Comparison of ENCODE assay signal across 13 cellular contexts in genomic region chr11:7579226-7579825, GRCh38.
A peak's percentile ranks its signal among the peaks of the same experiment; 100 is the strongest.
DNase-seq lines count a peak whose midpoint lies in the region; ATAC-seq and TF ChIP-seq lines count a peak whose summit lies in the region.
"Had no signal": no experiment of that assay in that cellular context is flagged by ENCODE, and none has a peak within 500 bp of the region (broad histone marks: within the 10 kb centered on the region; RNA-seq: fewer than 3 reads in every experiment).

No MANE protein-coding gene starts in this region.

- no peaks in the 10 kb centered on the region for H3K27me3 ChIP-seq in MM.1S (replicated peaks; ENCODE audit: insufficient read depth, low read length)
- H3K27me3 ChIP-seq in esophagus muscularis mucosa = peaks cover 0 to 28% (median 0%) of the 10 kb centered on the region in 4 donors
- no peaks in the 10 kb centered on the region for H3K27me3 ChIP-seq in trophoblast cell (ENCODE audit: insufficient read depth, low read length)

- TF ChIP-seq POLR2A in esophagus muscularis mucosa (IDR thresholded peaks at IDR 0.05; ENCODE audit: low read depth) = no peak
- TF ChIP-seq POLR2A in GM18505 (IDR thresholded peaks at IDR 0.05; ENCODE audit: borderline replicate concordance, extremely low read depth, insufficient read depth, insufficient read length) = no peak

- H3K23ac ChIP-seq in trophoblast cell (ENCODE audit: low read length) = no peak overlapping the region

- no peak overlapping the region for H3K18ac ChIP-seq in trophoblast cell (ENCODE audit: low read length)

- H3K79me1 ChIP-seq in trophoblast cell (ENCODE audit: low read length) = peaks cover 41% of the 10 kb centered on the region

- H4K91ac ChIP-seq in trophoblast cell (ENCODE audit: low read depth, low read length) = peak overlapping the region; percentile 77

- no peak overlapping the region for H4K8ac ChIP-seq in trophoblast cell (ENCODE audit: low read depth, low read length)

- H3K4me2 ChIP-seq in MM.1S (ENCODE audit: low read depth, low read length) (peak overlapping the region; percentile 65), trophoblast cell (ENCODE audit: low read length) (no peak overlapping the region)

- H3K4me1 ChIP-seq in MM.1S (ENCODE audit: low read length) (peaks cover 29% of the 10 kb centered on the region), esophagus muscularis mucosa (peaks cover 57 to 69% (median 66%) of the 10 kb centered on the region in 4 donors), trophoblast cell (ENCODE audit: control insufficient read depth in 1 of 2, insufficient read depth in 2 of 2, low read length in 2 of 2) (peaks cover 45 to 54% of the 10 kb centered on the region in 2 experiments)

- H3F3A ChIP-seq in MM.1S (ENCODE audit: insufficient read depth, low read length) = peaks cover 13% of the 10 kb centered on the region

- DNase-seq in AG08395 (ENCODE audit: low spot score) (peak; percentile 54), MM.1S (no peak), esophagus muscularis mucosa (ENCODE audit: extremely low spot score) (no peak), trophoblast cell (peak; percentile 77 to 83)
- DNase-seq in stimulated activated CD4-positive, alpha-beta T cell treated with anti-CD3 and anti-CD28 coated beads, Interleukin-4, amount 100 ng/mL, for 1 hour = no peak
- DNase-seq: AML-193; central memory CD4-positive, alpha-beta T cell; hypothalamus; NCI-H446; T-helper 2 cell had no signal

- H3K14ac ChIP-seq in trophoblast cell (ENCODE audit: low read length) = no peak overlapping the region

- H4K12ac ChIP-seq in trophoblast cell (ENCODE audit: low read depth, low read length) = no peak overlapping the region

- no peaks in the 10 kb centered on the region for H3K9me2 ChIP-seq in MM.1S (replicated peaks; ENCODE audit: insufficient read depth, low read length)

- peak overlapping the region; percentile 13 for H3K4ac ChIP-seq in trophoblast cell (ENCODE audit: low read depth, low read length)

- H3K27ac ChIP-seq in MM.1S (ENCODE audit: low read length) (no peak overlapping the region), esophagus muscularis mucosa (replicated peaks in 1 of 4) (peak overlapping the region; percentile 67 to 83 (median 77)), trophoblast cell (ENCODE audit: low read depth, low read length) (peak overlapping the region; percentile 98)

- H4K20me1 ChIP-seq in MM.1S (ENCODE audit: insufficient read depth, low read length) = no peaks in the 10 kb centered on the region

- no peak overlapping the region for H2BK12ac ChIP-seq in trophoblast cell (ENCODE audit: low read length)

- no peak overlapping the region for H3K4me3 ChIP-seq in MM.1S (ENCODE audit: low read length)
- no peak overlapping the region for H3K4me3 ChIP-seq in esophagus muscularis mucosa
- H3K4me3 ChIP-seq in trophoblast cell (ENCODE audit: low read depth, low read length) = no peak overlapping the region

- 30% methylated on average over 1 of the region's 1 CpG for WGBS in esophagus muscularis mucosa
- WGBS in trophoblast cell (ENCODE audit: extremely low coverage, insufficient coverage, insufficient read length) = no CpG with 5 or more reads among the region's 1 CpG

- H3K9me3 ChIP-seq in MM.1S (replicated peaks; ENCODE audit: insufficient read depth, low read length) (no peaks in the 10 kb centered on the region), esophagus muscularis mucosa (no peaks in the 10 kb centered on the region), trophoblast cell (ENCODE audit: insufficient read depth, low read depth, low read length) (no peaks in the 10 kb centered on the region)

- TF ChIP-seq CTCF in MM.1S (IDR thresholded peaks at IDR 0.05; ENCODE audit: low read length) (no peak), esophagus muscularis mucosa (IDR thresholded peaks at IDR 0.05) (no peak)

- no peak for TF ChIP-seq EP300 in esophagus muscularis mucosa (IDR thresholded peaks at IDR 0.05)

- ATAC-seq in GM18505 (IDR thresholded peaks at IDR 0.05; ENCODE audit: unreplicated experiment) (no peak), HG03108 (IDR thresholded peaks at IDR 0.05; ENCODE audit: unreplicated experiment) (no peak), GM21529 (IDR thresholded peaks at IDR 0.05; ENCODE audit: unreplicated experiment) (no peak)

- intact Hi-C loops in esophagus muscularis mucosa (cut with DNase I) = no loop called here

- H3K36me3 ChIP-seq in MM.1S (replicated peaks; ENCODE audit: insufficient read depth, low read length) (no peaks in the 10 kb centered on the region), esophagus muscularis mucosa (no peaks in the 10 kb centered on the region), trophoblast cell (ENCODE audit: control insufficient read depth in 1 of 2, insufficient read depth in 2 of 2, low read length in 2 of 2) (no peaks in the 10 kb centered on the region)

- 0 out of 2 replicates have a peak, but pooled peaks cover 9% of the 10 kb centered on the region for H3K79me2 ChIP-seq in MM.1S (ENCODE audit: low read length)
- H3K79me2 ChIP-seq in trophoblast cell (ENCODE audit: control insufficient read depth, insufficient read depth, low read length, poor library complexity) = peaks cover 17% of the 10 kb centered on the region

- no peak overlapping the region for H3K9ac ChIP-seq in MM.1S (ENCODE audit: low read length)
- H3K9ac ChIP-seq in trophoblast cell (ENCODE audit: low read length) = no peak overlapping the region

- no peak overlapping the region for H2AK5ac ChIP-seq in trophoblast cell (ENCODE audit: low read length)

- peak overlapping the region; percentile 70 for H2BK120ac ChIP-seq in trophoblast cell (ENCODE audit: insufficient read depth, low read length, poor library complexity)

- H2AFZ ChIP-seq in MM.1S (ENCODE audit: low read length) (no peak overlapping the region), trophoblast cell (ENCODE audit: insufficient read depth, low read length, poor library complexity) (no peak overlapping the region)

- no peak overlapping the region for H2BK5ac ChIP-seq in trophoblast cell (ENCODE audit: low read depth, low read length, poor library complexity)

Comparison
In these comparisons a context has a peak if more than half of its experiments do, and no peak if none do; other contexts are left out.
1. DNase-seq: peak in AG08395 (single experiment) and trophoblast cell (2 of 2); none in MM.1S (single experiment), esophagus muscularis mucosa (single experiment) and stimulated activated CD4-positive, alpha-beta T cell treated with anti-CD3 and anti-CD28 coated beads, Interleukin-4, amount 100 ng/mL, for 1 hour (single experiment).